8 cellular contexts compared by ENCODE assay signal in the genomic region with DNA sequence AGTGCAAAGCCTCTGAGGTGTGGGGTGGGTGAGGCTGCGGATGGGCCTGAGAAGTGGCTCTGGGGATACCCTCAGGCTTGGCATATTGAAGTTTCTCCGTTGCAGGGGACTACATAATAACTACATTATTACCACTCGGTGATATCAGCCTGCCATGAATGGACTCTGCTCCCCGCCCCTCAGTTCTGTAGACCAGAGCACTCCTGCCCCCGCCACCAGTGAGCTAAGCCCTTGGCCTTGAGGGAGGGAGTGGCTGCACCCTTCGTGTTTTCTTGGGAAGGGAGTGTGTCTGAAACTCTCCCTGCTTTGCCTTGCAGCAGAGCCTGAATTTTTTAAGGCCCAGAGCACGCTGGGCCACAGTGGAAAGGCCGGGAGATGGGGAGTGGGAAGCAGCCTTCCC.
DNase-seq lines count a peak whose midpoint lies in the region; ATAC-seq lines count a peak whose summit lies in the region.

No MANE protein-coding gene starts in this region.

- H3K4me3 ChIP-seq in iPS-20b (ENCODE audit: low read length) (peak overlapping the region; percentile 92), stomach smooth muscle (ENCODE audit: low read length in 2 of 2) (peak overlapping the region; percentile 84 to 91)

- H3K9me3 ChIP-seq in iPS-20b (ENCODE audit: insufficient read depth, low read depth, low read length) (no peaks in the 10 kb centered on the region), stomach smooth muscle (ENCODE audit: control insufficient read depth in 2 of 2, low read length in 2 of 2) (no peaks in the 10 kb centered on the region)

- peaks cover 28% of the 10 kb centered on the region for H3K36me3 Mint-ChIP-seq in T-helper 1 cell treated with Interleukin-12 subunit alpha and Interleukin-12 subunit beta and Interleukin-4 antibody, amounts not matched to agents 30 μg/mL and 1 μg/mL, for 36 hours (ENCODE audit: low read depth)

- no peak for ATAC-seq in HG03469 (IDR thresholded peaks at IDR 0.05; ENCODE audit: unreplicated experiment)

- peaks cover 51% of the 10 kb centered on the region for H3K4me1 Mint-ChIP-seq in T-helper 1 cell treated with Interleukin-12 subunit alpha and Interleukin-12 subunit beta and Interleukin-4 antibody, amounts not matched to agents 30 μg/mL and 1 μg/mL, for 36 hours (ENCODE audit: low read depth)

- peak overlapping the region; percentile 96 for H3K4me3 Mint-ChIP-seq in T-helper 1 cell treated with Interleukin-12 subunit alpha and Interleukin-12 subunit beta and Interleukin-4 antibody, amounts not matched to agents 30 μg/mL and 1 μg/mL, for 36 hours

- H3K27ac Mint-ChIP-seq in T-helper 1 cell treated with Interleukin-12 subunit alpha and Interleukin-12 subunit beta and Interleukin-4 antibody, amounts not matched to agents 30 μg/mL and 1 μg/mL, for 36 hours = peak overlapping the region; percentile 95

- H3K36me3 ChIP-seq in iPS-20b (ENCODE audit: insufficient read depth, low read depth, low read length) (peaks cover 8% of the 10 kb centered on the region; the same call in 1 of the 2 replicates), stomach smooth muscle (ENCODE audit: control insufficient read depth in 2 of 2, insufficient read depth in 2 of 2, low read length in 2 of 2) (peaks cover 0 to 3% of the 10 kb centered on the region in 2 donors)

- H3K27me3 ChIP-seq in iPS-20b (ENCODE audit: insufficient read depth, low read length) = no peaks in the 10 kb centered on the region
- no peaks in the 10 kb centered on the region for H3K27me3 ChIP-seq in stomach smooth muscle (ENCODE audit: control insufficient read depth in 1 of 2, insufficient read depth in 2 of 2, low read length in 2 of 2)

- H3K4me1 ChIP-seq in iPS-20b (ENCODE audit: insufficient read depth, low read length) = peaks cover 33% of the 10 kb centered on the region; the same call in 1 of the 2 replicates
- H3K4me1 ChIP-seq in stomach smooth muscle (ENCODE audit: control insufficient read depth, insufficient read depth, low read length) = peaks cover 59% of the 10 kb centered on the region

- no peaks in the 10 kb centered on the region for H3K9me3 Mint-ChIP-seq in T-helper 1 cell treated with Interleukin-12 subunit alpha and Interleukin-12 subunit beta and Interleukin-4 antibody, amounts not matched to agents 30 μg/mL and 1 μg/mL, for 36 hours

- H3K27ac ChIP-seq in iPS-20b (ENCODE audit: low read length) (no peak overlapping the region), stomach smooth muscle (ENCODE audit: low read length) (peak overlapping the region; percentile 84)

- H3K27me3 Mint-ChIP-seq in T-helper 1 cell treated with Interleukin-12 subunit alpha and Interleukin-12 subunit beta and Interleukin-4 antibody, amounts not matched to agents 30 μg/mL and 1 μg/mL, for 36 hours (ENCODE audit: low read depth) = no peaks in the 10 kb centered on the region

- DNase-seq in T-helper 1 cell (no peak), NCI-H1105 (lab: John Stamatoyannopoulos, UW) (no peak), NCI-H187 treated with DMSO at 0.1 percent for 48 hours (lab: John Stamatoyannopoulos, UW) (no peak)
- peak; percentile 68 for DNase-seq in activated CD8-positive, alpha-beta memory T cell treated with anti-CD3 and anti-CD28 coated beads, Interleukin-2, amount 50 U/mL, for 48 hours

- peak overlapping the region; percentile 76; the same call in 1 of the 2 replicates for H3K9ac ChIP-seq in iPS-20b (ENCODE audit: low read depth, low read length)
- H3K9ac ChIP-seq in stomach smooth muscle (ENCODE audit: low read length in 2 of 2) = peak overlapping the region; percentile 21 to 26
